Comparison of ENCODE assay signal across 8 cellular contexts in the genomic region with DNA sequence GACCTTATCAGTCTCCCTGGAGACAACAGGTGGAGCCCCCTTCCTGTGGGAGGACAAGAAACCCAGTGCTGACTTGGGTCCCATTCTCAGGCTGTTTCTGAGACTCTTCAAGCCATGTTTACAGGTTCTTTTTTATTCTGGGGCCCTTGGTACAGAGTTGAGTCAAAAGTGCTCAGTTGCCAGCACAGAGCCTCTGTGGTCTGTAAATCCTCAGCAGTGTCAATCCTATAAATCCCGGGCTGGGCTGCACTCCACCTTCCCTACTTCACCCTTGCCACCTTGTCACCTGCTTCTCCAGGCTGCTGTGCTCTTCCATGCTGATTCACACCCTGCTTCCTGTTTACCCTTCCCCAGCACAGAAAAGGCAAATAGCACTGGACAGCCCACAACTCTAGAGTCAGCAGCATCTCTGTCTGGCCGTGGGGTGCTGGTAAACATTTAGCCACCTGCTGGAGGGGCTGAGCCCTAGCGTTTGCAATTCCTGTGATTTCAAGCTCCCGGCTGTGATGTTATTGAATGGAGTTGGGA.
DNase-seq lines count a peak whose midpoint lies in the region; ATAC-seq and TF ChIP-seq lines count a peak whose summit lies in the region.

No MANE protein-coding gene starts in this region.

- no peak overlapping the region for H3K4me3 Mint-ChIP-seq in Caco-2 (ENCODE audit: unreplicated experiment)
- H3K4me3 Mint-ChIP-seq in CD4-positive, alpha-beta T cell, result no peak overlapping the region

- DNase-seq in Caco-2, result peak; percentile 21 to 35
- DNase-seq in NCI-H146 (lab: John Stamatoyannopoulos, UW), result peak; percentile 97
- peak; percentile 53 for DNase-seq in ecto neural progenitor cell (ENCODE audit: low spot score)
- DNase-seq in sciatic nerve (ENCODE audit: low spot score), result no peak
- DNase-seq in CD4-positive, alpha-beta T cell, result no peak
- no peak for DNase-seq in stimulated activated CD8-positive, alpha-beta memory T cell treated with anti-CD3 and anti-CD28 coated beads, Interleukin-4, amount 100 ng/mL, for 48 hours
- DNase-seq in midbrain (lab: John Stamatoyannopoulos, UW), result no peak

- peak; percentile 52 for ATAC-seq in GM21447 (IDR thresholded peaks at IDR 0.05; ENCODE audit: unreplicated experiment)
- no peak for ATAC-seq in sciatic nerve
- no peak for ATAC-seq in CD4-positive, alpha-beta T cell (ENCODE audit: poor library complexity)

- H3K9me3 ChIP-seq in Caco-2, result no peaks in the 10 kb centered on the region
- H3K9me3 ChIP-seq in CD4-positive, alpha-beta T cell (ENCODE audit: control insufficient read depth, low read length), result no peaks in the 10 kb centered on the region

- intact Hi-C loops in Caco-2 (cut with micrococcal nuclease; ENCODE audit: unreplicated experiment) (loop anchor here (1.0 kb wide), 1 partner anchor 138 kb away; no protein-coding TSS in a partner anchor), sciatic nerve (cut with DNase I) (no loop called here)
- intact Hi-C loops in CD4-positive, alpha-beta T cell (cut with DNase I, micrococcal nuclease), result no loop called here

- H3K27me3 Mint-ChIP-seq in Caco-2 (ENCODE audit: insufficient read depth, unreplicated experiment), result no peaks in the 10 kb centered on the region
- H3K27me3 Mint-ChIP-seq in CD4-positive, alpha-beta T cell, result no peaks in the 10 kb centered on the region

- H3K36me3 Mint-ChIP-seq in Caco-2 (ENCODE audit: insufficient read depth, unreplicated experiment), result no peaks in the 10 kb centered on the region
- no peaks in the 10 kb centered on the region for H3K36me3 Mint-ChIP-seq in CD4-positive, alpha-beta T cell (ENCODE audit: low read depth)

- no peaks in the 10 kb centered on the region for H3K4me1 Mint-ChIP-seq in Caco-2 (ENCODE audit: low read depth, unreplicated experiment)
- no peaks in the 10 kb centered on the region for H3K4me1 Mint-ChIP-seq in CD4-positive, alpha-beta T cell (ENCODE audit: low read depth)

- no peak overlapping the region for H3K27ac ChIP-seq in CD4-positive, alpha-beta T cell (ENCODE audit: low read depth, low read length)

- H3K9me3 Mint-ChIP-seq in Caco-2 (ENCODE audit: unreplicated experiment), result no peaks in the 10 kb centered on the region
- H3K9me3 Mint-ChIP-seq in CD4-positive, alpha-beta T cell, result no peaks in the 10 kb centered on the region

- no TSS peak for BruUV-seq in Caco-2 (replicated peaks; lab: Mats Ljungman, UMichigan)

- no peaks in the 10 kb centered on the region for H3K4me1 ChIP-seq in Caco-2

- H3K4me3 ChIP-seq in Caco-2 (ENCODE audit: low read depth, low read length), result no peak overlapping the region

- no peak overlapping the region for H3K27ac Mint-ChIP-seq in Caco-2 (ENCODE audit: unreplicated experiment)
- H3K27ac Mint-ChIP-seq in CD4-positive, alpha-beta T cell, result no peak overlapping the region

- POLR2A ChIA-PET in Caco-2 (lab: Charles Lee), result no interaction called here
- POLR2A ChIA-PET in CD4-positive, alpha-beta T cell (lab: Charles Lee), result no interaction called here

- peak in 1 of 2 experiments; percentile 39 for TF ChIP-seq CTCF in Caco-2 (IDR thresholded peaks at IDR 0.05; ENCODE audit: insufficient read depth in 1 of 2, low read depth in 1 of 2, low read length in 1 of 2, severe bottlenecking in 1 of 2, unreplicated experiment in 1 of 2)
- TF ChIP-seq CTCF in CD4-positive, alpha-beta T cell (IDR thresholded peaks at IDR 0.05), result no peak

- H3K36me3 ChIP-seq in Caco-2 (ENCODE audit: control insufficient read depth, insufficient read depth, low read length), result no peaks in the 10 kb centered on the region

- no peaks in the 10 kb centered on the region for H3K27me3 ChIP-seq in Caco-2 (replicated peaks; ENCODE audit: control insufficient read depth, insufficient read depth, low read length)
- no peaks in the 10 kb centered on the region for H3K27me3 ChIP-seq in CD4-positive, alpha-beta T cell (ENCODE audit: control insufficient read depth, insufficient read depth, low read length)

- CTCF ChIA-PET in Caco-2 (lab: Charles Lee), result interaction anchor here (0.6 kb wide), 2 partner anchors 9 to 1251 kb away, joined by 3 to 7 read pairs; no protein-coding TSS in a partner anchor
- CTCF ChIA-PET in CD4-positive, alpha-beta T cell (lab: Charles Lee), result no interaction called here

Comparison
In these comparisons a context has a peak if more than half of its experiments do, and no peak if none do; other contexts are left out.
1. DNase-seq: peak in Caco-2 (2 of 2), NCI-H146 (single experiment) and ecto neural progenitor cell (single experiment); none in sciatic nerve (single experiment), CD4-positive, alpha-beta T cell (0 of 10), stimulated activated CD8-positive, alpha-beta memory T cell treated with anti-CD3 and anti-CD28 coated beads, Interleukin-4, amount 100 ng/mL, for 48 hours (single experiment) and midbrain (single experiment).